ENCODE assay signal across 12 cellular contexts in genomic region chr3:190012314-190012782, GRCh38.
DNase-seq lines count a peak whose midpoint lies in the region; ATAC-seq and TF ChIP-seq lines count a peak whose summit lies in the region.
"Had no signal": no experiment of that assay in that cellular context is flagged by ENCODE, and none has a peak within 500 bp of the region (broad histone marks: within the 10 kb centered on the region; RNA-seq: fewer than 3 reads in every experiment).

No MANE protein-coding gene starts in this region.

- H3K9ac ChIP-seq in GM23248 (no peak overlapping the region), SK-N-MC (ENCODE audit: insufficient read length) (no peak overlapping the region)

- no peak for ATAC-seq in HG02870 (IDR thresholded peaks at IDR 0.05; ENCODE audit: unreplicated experiment)
- ATAC-seq in GM18868 (IDR thresholded peaks at IDR 0.05; ENCODE audit: unreplicated experiment): no peak

- DNase-seq in GM23248 (peak; percentile 55), SK-N-MC (ENCODE audit: low read depth, low spot score) (no peak), fibroblast of the aortic adventitia (ENCODE audit: low read depth) (peak; percentile 41), prostate gland (ENCODE audit: low spot score) (no peak), dorsolateral prefrontal cortex (no peak)
- DNase-seq in activated CD4-positive, alpha-beta memory T cell treated with anti-CD3 and anti-CD28 coated beads, Interleukin-2, amount 10 ng/mL, durations not matched to agents 7 days and 5 days: no peak
- DNase-seq: activated CD4-positive, alpha-beta memory T cell treated with anti-CD3 and anti-CD28 coated beads for 36 hours; DND-41; left cardiac atrium had no signal

- in situ Hi-C loops in GM23248 (cut with MboI): no loop called here

- H3K27me3 Mint-ChIP-seq in activated CD4-positive, alpha-beta memory T cell treated with anti-CD3 and anti-CD28 coated beads, Interleukin-2, amount 10 ng/mL, durations not matched to agents 7 days and 5 days: peaks cover 14% of the 10 kb centered on the region

- peaks cover 29% of the 10 kb centered on the region for H3F3A ChIP-seq in GM23248 (ENCODE audit: insufficient read depth)

- no peaks in the 10 kb centered on the region for H3K9me3 Mint-ChIP-seq in activated CD4-positive, alpha-beta memory T cell treated with anti-CD3 and anti-CD28 coated beads, Interleukin-2, amount 10 ng/mL, durations not matched to agents 7 days and 5 days
- H3K9me3 Mint-ChIP-seq: activated CD4-positive, alpha-beta memory T cell treated with anti-CD3 and anti-CD28 coated beads for 36 hours; central memory CD8-positive, alpha-beta T cell had no signal

- TF ChIP-seq POLR2A in prostate gland (IDR thresholded peaks at IDR 0.05): no peak

- H3K9me3 ChIP-seq in GM23248 (ENCODE audit: low read depth): no peaks in the 10 kb centered on the region
- H3K9me3 ChIP-seq in SK-N-MC (ENCODE audit: low read depth, low read length): no peaks in the 10 kb centered on the region
- no peaks in the 10 kb centered on the region for H3K9me3 ChIP-seq in prostate gland

- CTCF ChIA-PET in activated CD4-positive, alpha-beta memory T cell treated with anti-CD3 and anti-CD28 coated beads, Interleukin-2, amount 10 ng/mL, durations not matched to agents 7 days and 5 days (lab: Charles Lee): no interaction called here

- no peaks in the 10 kb centered on the region for H4K20me1 ChIP-seq in GM23248 (ENCODE audit: insufficient read depth)

- H3K36me3 ChIP-seq in GM23248 (ENCODE audit: low read depth) (no peaks in the 10 kb centered on the region), SK-N-MC (ENCODE audit: insufficient read depth, low read length) (no peaks in the 10 kb centered on the region), prostate gland (no peaks in the 10 kb centered on the region)

- H3K4me3 ChIP-seq in GM23248 (peak overlapping the region; percentile 16; the same call in 1 of the 2 replicates), SK-N-MC (peak overlapping the region; percentile 48), fibroblast of the aortic adventitia (ENCODE audit: low read depth, low read length) (no peak overlapping the region), prostate gland (no peak overlapping the region), dorsolateral prefrontal cortex (no peak overlapping the region)

- H3K27ac Mint-ChIP-seq in activated CD4-positive, alpha-beta memory T cell treated with anti-CD3 and anti-CD28 coated beads, Interleukin-2, amount 10 ng/mL, durations not matched to agents 7 days and 5 days: no peak overlapping the region
- H3K27ac Mint-ChIP-seq: activated CD4-positive, alpha-beta memory T cell treated with anti-CD3 and anti-CD28 coated beads for 36 hours had no signal

- H3K27me3 ChIP-seq in GM23248 (replicated peaks; ENCODE audit: insufficient read depth): no peaks in the 10 kb centered on the region
- no peaks in the 10 kb centered on the region for H3K27me3 ChIP-seq in prostate gland (replicated peaks; ENCODE audit: insufficient read depth)
- no peaks in the 10 kb centered on the region for H3K27me3 ChIP-seq in dorsolateral prefrontal cortex

- intact Hi-C loops in prostate gland (cut with DNase I): loop anchor here (10.0 kb wide), 1 partner anchor 48 kb away; no protein-coding TSS in a partner anchor
- intact Hi-C loops in dorsolateral prefrontal cortex (cut with DNase I): no loop called here

- peak overlapping the region; percentile 57 for H3K4me2 ChIP-seq in GM23248 (ENCODE audit: unreplicated experiment)

- no peaks in the 10 kb centered on the region for H3K36me3 Mint-ChIP-seq in activated CD4-positive, alpha-beta memory T cell treated with anti-CD3 and anti-CD28 coated beads, Interleukin-2, amount 10 ng/mL, durations not matched to agents 7 days and 5 days (ENCODE audit: low read depth)
- H3K36me3 Mint-ChIP-seq: activated CD4-positive, alpha-beta memory T cell treated with anti-CD3 and anti-CD28 coated beads for 36 hours had no signal

- TF ChIP-seq CTCF in fibroblast of the aortic adventitia (IDR thresholded peaks at IDR 0.05; ENCODE audit: insufficient read depth, low read length) (no peak), prostate gland (IDR thresholded peaks at IDR 0.05) (no peak), dorsolateral prefrontal cortex (IDR thresholded peaks at IDR 0.05 in 54 of 56, conservative IDR thresholded peaks at IDR 0.05 in 2 of 56; ENCODE audit: low read depth in 1 of 56, partially characterized antibody in 56 of 56) (no peak)

- peak overlapping the region; percentile 12; the same call in 1 of the 2 replicates for H3K27ac ChIP-seq in GM23248
- peak overlapping the region; percentile 33; the same call in 1 of the 2 replicates for H3K27ac ChIP-seq in SK-N-MC
- H3K27ac ChIP-seq in prostate gland: peak overlapping the region; percentile 35 to 51
- H3K27ac ChIP-seq in dorsolateral prefrontal cortex: no peak overlapping the region

- H3K79me2 ChIP-seq in GM23248 (ENCODE audit: insufficient read depth): no peaks in the 10 kb centered on the region

- POLR2A ChIA-PET in activated CD4-positive, alpha-beta memory T cell treated with anti-CD3 and anti-CD28 coated beads, Interleukin-2, amount 10 ng/mL, durations not matched to agents 7 days and 5 days (lab: Charles Lee): no interaction called here

- peaks cover 27% of the 10 kb centered on the region for H3K4me1 ChIP-seq in GM23248 (ENCODE audit: insufficient read depth)
- H3K4me1 ChIP-seq in prostate gland (replicated peaks): peaks cover 6% of the 10 kb centered on the region

- no peak overlapping the region for H2AFZ ChIP-seq in GM23248

- no peaks in the 10 kb centered on the region for H3K4me1 Mint-ChIP-seq in activated CD4-positive, alpha-beta memory T cell treated with anti-CD3 and anti-CD28 coated beads, Interleukin-2, amount 10 ng/mL, durations not matched to agents 7 days and 5 days
- H3K4me1 Mint-ChIP-seq: central memory CD8-positive, alpha-beta T cell had no signal

- no peak overlapping the region for H3K4me3 Mint-ChIP-seq in activated CD4-positive, alpha-beta memory T cell treated with anti-CD3 and anti-CD28 coated beads, Interleukin-2, amount 10 ng/mL, durations not matched to agents 7 days and 5 days
- H3K4me3 Mint-ChIP-seq: activated CD4-positive, alpha-beta memory T cell treated with anti-CD3 and anti-CD28 coated beads for 36 hours; central memory CD8-positive, alpha-beta T cell had no signal

- H3K9me2 ChIP-seq in GM23248 (ENCODE audit: insufficient read depth): no peaks in the 10 kb centered on the region; the same call in 1 of the 2 replicates

- whole genome bisulfite sequencing in GM23248 (ENCODE audit: low coverage in 1 of 2, low lambda C conversion rate in 2 of 2, missing lambda C conversion rate in 2 of 2), 2 experiments: 5 to 6% methylated on average over 4 of the region's 4 CpGs
- WGBS in prostate gland: 36% methylated on average over 4 of the region's 4 CpGs

Comparison
In these comparisons a context has a peak if more than half of its experiments do, and no peak if none do; other contexts are left out.
1. DNase-seq: peak in GM23248 (single experiment) and fibroblast of the aortic adventitia (single experiment); none in SK-N-MC (single experiment), prostate gland (single experiment), dorsolateral prefrontal cortex (0 of 10) and activated CD4-positive, alpha-beta memory T cell treated with anti-CD3 and anti-CD28 coated beads, Interleukin-2, amount 10 ng/mL, durations not matched to agents 7 days and 5 days (single experiment).
2. H3K27ac ChIP-seq: peak in GM23248 (single experiment), SK-N-MC (single experiment) and prostate gland (2 of 2); none in dorsolateral prefrontal cortex (0 of 59).
3. H3K4me3 ChIP-seq: peak in GM23248 (single experiment) and SK-N-MC (single experiment); none in fibroblast of the aortic adventitia (single experiment), prostate gland (0 of 2) and dorsolateral prefrontal cortex (0 of 59).